In genomic region chr5:173155912-173156311, GRCh38 we compare ENCODE assay signal across 18 cellular contexts.
"Had no signal": no experiment of that assay in that cellular context is flagged by ENCODE, and none has a peak within 500 bp of the region (broad histone marks: within the 10 kb centered on the region; RNA-seq: fewer than 3 reads in every experiment).

No MANE protein-coding gene starts in this region.

- H3K27me3 ChIP-seq: neutrophil, sigmoid colon had no signal

- H3K27ac Mint-ChIP-seq: activated CD4-positive, alpha-beta T cell treated with anti-CD3 and anti-CD28 coated beads for 36 hours; activated CD8-positive, alpha-beta T cell treated with anti-CD3 and anti-CD28 coated beads, Interleukin-2, amount 10 ng/mL, durations not matched to agents 7 days and 5 days; activated naive CD8-positive, alpha-beta T cell treated with anti-CD3 and anti-CD28 coated beads, Interleukin-2, amount 50 U/mL, for 24 hours; naive B cell; T-cell had no signal

- DNase-seq: activated CD4-positive, alpha-beta T cell treated with anti-CD3 and anti-CD28 coated beads for 36 hours; activated CD8-positive, alpha-beta T cell treated with anti-CD3 and anti-CD28 coated beads, Interleukin-2, amount 10 ng/mL, durations not matched to agents 7 days and 5 days; activated naive CD4-positive, alpha-beta T cell treated with Interleukin-2 at 50 U/mL for 16 hours; activated naive CD8-positive, alpha-beta T cell treated with anti-CD3 and anti-CD28 coated beads, Interleukin-2, amount 50 U/mL, for 24 hours; dermis blood vessel endothelial cell; islet precursor cell; left ventricle myocardium inferior; mesendoderm; naive B cell; sigmoid colon; stimulated activated CD4-positive, alpha-beta T cell treated with anti-CD3 and anti-CD28 coated beads, Interleukin-2, amount 100 ng/mL, for 48 hours; stimulated activated naive CD8-positive, alpha-beta T cell treated with anti-CD3 and anti-CD28 coated beads, Interleukin-15, Interleukin-2, amounts not matched to agents 100 U/mL and 50 U/mL, for 24 hours; T-cell; WERI-Rb-1 had no signal

- H3K9me3 ChIP-seq: left ventricle myocardium inferior, neutrophil, sigmoid colon, thoracic aorta had no signal

- H3K4me3 Mint-ChIP-seq: activated CD4-positive, alpha-beta T cell treated with anti-CD3 and anti-CD28 coated beads for 36 hours; activated CD8-positive, alpha-beta T cell treated with anti-CD3 and anti-CD28 coated beads, Interleukin-2, amount 10 ng/mL, durations not matched to agents 7 days and 5 days; activated naive CD8-positive, alpha-beta T cell treated with anti-CD3 and anti-CD28 coated beads, Interleukin-2, amount 50 U/mL, for 24 hours; central memory CD8-positive, alpha-beta T cell; naive B cell; T-cell had no signal

- H3K4me1 Mint-ChIP-seq: activated CD4-positive, alpha-beta T cell treated with anti-CD3 and anti-CD28 coated beads for 36 hours; activated naive CD8-positive, alpha-beta T cell treated with anti-CD3 and anti-CD28 coated beads, Interleukin-2, amount 50 U/mL, for 24 hours; naive B cell had no signal

- H3K27ac ChIP-seq: left ventricle myocardium inferior, neutrophil, sigmoid colon, SK-N-MC, thoracic aorta, WERI-Rb-1 had no signal

- H3K4me1 ChIP-seq: left ventricle myocardium inferior, sigmoid colon had no signal

- H3K27me3 Mint-ChIP-seq: activated CD4-positive, alpha-beta T cell treated with anti-CD3 and anti-CD28 coated beads for 36 hours; activated naive CD8-positive, alpha-beta T cell treated with anti-CD3 and anti-CD28 coated beads, Interleukin-2, amount 50 U/mL, for 24 hours; central memory CD8-positive, alpha-beta T cell; naive B cell; T-cell had no signal

- H3K9me3 Mint-ChIP-seq: activated naive CD8-positive, alpha-beta T cell treated with anti-CD3 and anti-CD28 coated beads, Interleukin-2, amount 50 U/mL, for 24 hours; central memory CD8-positive, alpha-beta T cell; naive B cell; T-cell had no signal

- H3K4me3 ChIP-seq: left ventricle myocardium inferior, sigmoid colon, SK-N-MC, thoracic aorta had no signal
